Comparison of ENCODE assay signal across 1 cellular context in genomic region chr3:101070260-101071121, GRCh38.
A peak's percentile ranks its signal among the peaks of the same experiment; 100 is the strongest.
TF ChIP-seq lines count a peak whose summit lies in the region.

No MANE protein-coding gene starts in this region.

TF ChIP-seq in HepG2, 621 proteins besides CTCF, POLR2A, EP300 and RAD21 (continued from another document):
- TF ChIP-seq THAP9 (CRISPR knock-in tag; IDR thresholded peaks at IDR 0.05; ENCODE audit: borderline replicate concordance): no peak
- no peak for TF ChIP-seq NONO (IDR thresholded peaks at IDR 0.05)
- no peak for TF ChIP-seq NONO (CRISPR knock-in tag; conservative IDR thresholded peaks at IDR 0.05)
- TF ChIP-seq ZNF484 (CRISPR knock-in tag; IDR thresholded peaks at IDR 0.05; ENCODE audit: borderline replicate concordance, low read depth): no peak
- no peak for TF ChIP-seq TARDBP (CRISPR knock-in tag; IDR thresholded peaks at IDR 0.05)
- no peak for TF ChIP-seq ZFP1 (CRISPR knock-in tag; IDR thresholded peaks at IDR 0.05)
- no peak for TF ChIP-seq ZBTB7A (CRISPR knock-in tag; IDR thresholded peaks at IDR 0.05)
- no peak for TF ChIP-seq ARID4A (CRISPR knock-in tag; IDR thresholded peaks at IDR 0.05; ENCODE audit: borderline replicate concordance)
- no peak for TF ChIP-seq ZNF407 (CRISPR knock-in tag; IDR thresholded peaks at IDR 0.05; ENCODE audit: not compliant biosample characterization)
- no peak for TF ChIP-seq ZNF597 (CRISPR knock-in tag; IDR thresholded peaks at IDR 0.05)
- TF ChIP-seq REXO4 (CRISPR knock-in tag; IDR thresholded peaks at IDR 0.05; ENCODE audit: borderline replicate concordance): no peak
- 0 out of 2 replicates have a peak, but pooled peaks have one; percentile 11 for TF ChIP-seq ZNF687 (CRISPR knock-in tag; IDR thresholded peaks at IDR 0.05)
- TF ChIP-seq ZC3H4 (CRISPR knock-in tag; IDR thresholded peaks at IDR 0.05; ENCODE audit: borderline replicate concordance): no peak
- no peak for TF ChIP-seq NR2F1 (CRISPR knock-in tag; IDR thresholded peaks at IDR 0.05)
- no peak for TF ChIP-seq EEA1 (CRISPR knock-in tag; IDR thresholded peaks at IDR 0.05; ENCODE audit: borderline replicate concordance)
